1 cellular context compared by ENCODE assay signal in the genomic region with DNA sequence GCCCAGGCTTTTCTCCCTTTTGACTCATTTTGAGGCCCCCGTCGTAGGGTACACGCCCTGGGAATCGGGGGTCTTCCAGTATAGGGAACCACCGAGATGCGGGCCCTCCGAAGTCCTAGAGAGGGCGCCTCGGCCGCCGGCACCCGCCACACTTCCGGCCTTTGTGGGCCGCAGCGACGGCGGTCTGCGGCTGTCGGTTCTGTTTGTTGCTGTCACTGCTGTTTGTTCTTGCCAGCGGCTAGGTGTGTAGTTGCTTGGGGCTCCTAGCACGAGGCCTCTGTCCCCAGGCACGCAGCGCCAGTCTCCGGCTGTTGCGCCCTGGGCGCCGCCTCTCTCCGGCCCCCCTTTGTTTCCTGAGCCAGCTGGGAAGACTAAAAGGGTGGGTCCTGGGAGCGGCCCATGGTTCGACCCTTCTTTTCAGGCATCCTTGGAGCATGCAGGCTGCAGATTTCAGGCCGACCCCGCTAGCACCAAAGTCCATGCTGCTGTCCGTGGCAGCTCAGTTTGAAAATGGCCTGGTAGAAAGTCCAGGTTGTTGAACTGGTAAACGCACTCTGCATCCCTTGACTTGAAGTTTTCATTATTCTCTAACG.
A peak's percentile ranks its signal among the peaks of the same experiment; 100 is the strongest.
TF ChIP-seq lines count a peak whose summit lies in the region.

No MANE protein-coding gene starts in this region.

TF ChIP-seq in HepG2, 621 proteins besides CTCF, POLR2A, EP300 and RAD21 (continued from another document and continues in another):
- TF ChIP-seq ZNF335 (CRISPR knock-in tag; IDR thresholded peaks at IDR 0.05) (peak; percentile 81; the same call in 1 of the 2 replicates), RELA (CRISPR knock-in tag; IDR thresholded peaks at IDR 0.05) (0 out of 2 replicates have a peak, but pooled peaks have one; percentile 58), HDAC6 (IDR thresholded peaks at IDR 0.05; ENCODE audit: low read depth, low read length) (no peak), ZMYM4 (CRISPR knock-in tag; IDR thresholded peaks at IDR 0.05) (0 out of 2 replicates have a peak, but pooled peaks have one; percentile 37), POLR2AphosphoS5 (IDR thresholded peaks at IDR 0.05; ENCODE audit: low read depth, low read length) (peak; percentile 82), ZFP62 (CRISPR knock-in tag; IDR thresholded peaks at IDR 0.05) (no peak), REXO4 (CRISPR knock-in tag; IDR thresholded peaks at IDR 0.05; ENCODE audit: borderline replicate concordance) (no peak), TGIF2 (CRISPR knock-in tag; IDR thresholded peaks at IDR 0.05) (peak; percentile 74; the same call in 1 of the 2 replicates), BORCS8-MEF2B (CRISPR knock-in tag; IDR thresholded peaks at IDR 0.05) (peak; percentile 60; the same call in 1 of the 2 replicates), ZNF232 (CRISPR knock-in tag; IDR thresholded peaks at IDR 0.05; ENCODE audit: borderline replicate concordance) (peak; percentile 60; the same call in 1 of the 2 replicates), PITX1 (CRISPR knock-in tag; IDR thresholded peaks at IDR 0.05) (peak; percentile 80), ZNF670 (CRISPR knock-in tag; IDR thresholded peaks at IDR 0.05; ENCODE audit: borderline replicate concordance) (peak; percentile 64; the same call in 1 of the 2 replicates), ZNF234 (CRISPR knock-in tag; conservative IDR thresholded peaks at IDR 0.05) (no peak), NR3C1 (CRISPR knock-in tag; IDR thresholded peaks at IDR 0.05) (no peak), NKX3-1 (CRISPR knock-in tag; IDR thresholded peaks at IDR 0.05) (peak; percentile 29; the same call in 1 of the 2 replicates)
- TF ChIP-seq, protein P1, sequence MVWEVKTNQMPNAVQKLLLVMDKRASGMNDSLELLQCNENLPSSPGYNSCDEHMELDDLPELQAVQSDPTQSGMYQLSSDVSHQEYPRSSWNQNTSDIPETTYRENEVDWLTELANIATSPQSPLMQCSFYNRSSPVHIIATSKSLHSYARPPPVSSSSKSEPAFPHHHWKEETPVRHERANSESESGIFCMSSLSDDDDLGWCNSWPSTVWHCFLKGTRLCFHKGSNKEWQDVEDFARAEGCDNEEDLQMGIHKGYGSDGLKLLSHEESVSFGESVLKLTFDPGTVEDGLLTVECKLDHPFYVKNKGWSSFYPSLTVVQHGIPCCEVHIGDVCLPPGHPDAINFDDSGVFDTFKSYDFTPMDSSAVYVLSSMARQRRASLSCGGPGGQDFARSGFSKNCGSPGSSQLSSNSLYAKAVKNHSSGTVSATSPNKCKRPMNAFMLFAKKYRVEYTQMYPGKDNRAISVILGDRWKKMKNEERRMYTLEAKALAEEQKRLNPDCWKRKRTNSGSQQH (CRISPR knock-in tag; IDR thresholded peaks at IDR 0.05; ENCODE audit: low read depth), result peak; percentile 83
- TF ChIP-seq, protein P2, sequence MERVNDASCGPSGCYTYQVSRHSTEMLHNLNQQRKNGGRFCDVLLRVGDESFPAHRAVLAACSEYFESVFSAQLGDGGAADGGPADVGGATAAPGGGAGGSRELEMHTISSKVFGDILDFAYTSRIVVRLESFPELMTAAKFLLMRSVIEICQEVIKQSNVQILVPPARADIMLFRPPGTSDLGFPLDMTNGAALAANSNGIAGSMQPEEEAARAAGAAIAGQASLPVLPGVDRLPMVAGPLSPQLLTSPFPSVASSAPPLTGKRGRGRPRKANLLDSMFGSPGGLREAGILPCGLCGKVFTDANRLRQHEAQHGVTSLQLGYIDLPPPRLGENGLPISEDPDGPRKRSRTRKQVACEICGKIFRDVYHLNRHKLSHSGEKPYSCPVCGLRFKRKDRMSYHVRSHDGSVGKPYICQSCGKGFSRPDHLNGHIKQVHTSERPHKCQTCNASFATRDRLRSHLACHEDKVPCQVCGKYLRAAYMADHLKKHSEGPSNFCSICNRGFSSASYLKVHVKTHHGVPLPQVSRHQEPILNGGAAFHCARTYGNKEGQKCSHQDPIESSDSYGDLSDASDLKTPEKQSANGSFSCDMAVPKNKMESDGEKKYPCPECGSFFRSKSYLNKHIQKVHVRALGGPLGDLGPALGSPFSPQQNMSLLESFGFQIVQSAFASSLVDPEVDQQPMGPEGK (CRISPR knock-in tag; IDR thresholded peaks at IDR 0.05), result peak; percentile 68
- TF ChIP-seq, protein P3, sequence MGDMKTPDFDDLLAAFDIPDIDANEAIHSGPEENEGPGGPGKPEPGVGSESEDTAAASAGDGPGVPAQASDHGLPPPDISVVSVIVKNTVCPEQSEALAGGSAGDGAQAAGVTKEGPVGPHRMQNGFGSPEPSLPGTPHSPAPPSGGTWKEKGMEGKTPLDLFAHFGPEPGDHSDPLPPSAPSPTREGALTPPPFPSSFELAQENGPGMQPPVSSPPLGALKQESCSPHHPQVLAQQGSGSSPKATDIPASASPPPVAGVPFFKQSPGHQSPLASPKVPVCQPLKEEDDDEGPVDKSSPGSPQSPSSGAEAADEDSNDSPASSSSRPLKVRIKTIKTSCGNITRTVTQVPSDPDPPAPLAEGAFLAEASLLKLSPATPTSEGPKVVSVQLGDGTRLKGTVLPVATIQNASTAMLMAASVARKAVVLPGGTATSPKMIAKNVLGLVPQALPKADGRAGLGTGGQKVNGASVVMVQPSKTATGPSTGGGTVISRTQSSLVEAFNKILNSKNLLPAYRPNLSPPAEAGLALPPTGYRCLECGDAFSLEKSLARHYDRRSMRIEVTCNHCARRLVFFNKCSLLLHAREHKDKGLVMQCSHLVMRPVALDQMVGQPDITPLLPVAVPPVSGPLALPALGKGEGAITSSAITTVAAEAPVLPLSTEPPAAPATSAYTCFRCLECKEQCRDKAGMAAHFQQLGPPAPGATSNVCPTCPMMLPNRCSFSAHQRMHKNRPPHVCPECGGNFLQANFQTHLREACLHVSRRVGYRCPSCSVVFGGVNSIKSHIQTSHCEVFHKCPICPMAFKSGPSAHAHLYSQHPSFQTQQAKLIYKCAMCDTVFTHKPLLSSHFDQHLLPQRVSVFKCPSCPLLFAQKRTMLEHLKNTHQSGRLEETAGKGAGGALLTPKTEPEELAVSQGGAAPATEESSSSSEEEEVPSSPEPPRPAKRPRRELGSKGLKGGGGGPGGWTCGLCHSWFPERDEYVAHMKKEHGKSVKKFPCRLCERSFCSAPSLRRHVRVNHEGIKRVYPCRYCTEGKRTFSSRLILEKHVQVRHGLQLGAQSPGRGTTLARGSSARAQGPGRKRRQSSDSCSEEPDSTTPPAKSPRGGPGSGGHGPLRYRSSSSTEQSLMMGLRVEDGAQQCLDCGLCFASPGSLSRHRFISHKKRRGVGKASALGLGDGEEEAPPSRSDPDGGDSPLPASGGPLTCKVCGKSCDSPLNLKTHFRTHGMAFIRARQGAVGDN (CRISPR knock-in tag; IDR thresholded peaks at IDR 0.05), result peak; percentile 99
- TF ChIP-seq, protein P4, sequence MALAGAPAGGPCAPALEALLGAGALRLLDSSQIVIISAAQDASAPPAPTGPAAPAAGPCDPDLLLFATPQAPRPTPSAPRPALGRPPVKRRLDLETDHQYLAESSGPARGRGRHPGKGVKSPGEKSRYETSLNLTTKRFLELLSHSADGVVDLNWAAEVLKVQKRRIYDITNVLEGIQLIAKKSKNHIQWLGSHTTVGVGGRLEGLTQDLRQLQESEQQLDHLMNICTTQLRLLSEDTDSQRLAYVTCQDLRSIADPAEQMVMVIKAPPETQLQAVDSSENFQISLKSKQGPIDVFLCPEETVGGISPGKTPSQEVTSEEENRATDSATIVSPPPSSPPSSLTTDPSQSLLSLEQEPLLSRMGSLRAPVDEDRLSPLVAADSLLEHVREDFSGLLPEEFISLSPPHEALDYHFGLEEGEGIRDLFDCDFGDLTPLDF (CRISPR knock-in tag; IDR thresholded peaks at IDR 0.05), result peak; percentile 66
- TF ChIP-seq, protein P5, sequence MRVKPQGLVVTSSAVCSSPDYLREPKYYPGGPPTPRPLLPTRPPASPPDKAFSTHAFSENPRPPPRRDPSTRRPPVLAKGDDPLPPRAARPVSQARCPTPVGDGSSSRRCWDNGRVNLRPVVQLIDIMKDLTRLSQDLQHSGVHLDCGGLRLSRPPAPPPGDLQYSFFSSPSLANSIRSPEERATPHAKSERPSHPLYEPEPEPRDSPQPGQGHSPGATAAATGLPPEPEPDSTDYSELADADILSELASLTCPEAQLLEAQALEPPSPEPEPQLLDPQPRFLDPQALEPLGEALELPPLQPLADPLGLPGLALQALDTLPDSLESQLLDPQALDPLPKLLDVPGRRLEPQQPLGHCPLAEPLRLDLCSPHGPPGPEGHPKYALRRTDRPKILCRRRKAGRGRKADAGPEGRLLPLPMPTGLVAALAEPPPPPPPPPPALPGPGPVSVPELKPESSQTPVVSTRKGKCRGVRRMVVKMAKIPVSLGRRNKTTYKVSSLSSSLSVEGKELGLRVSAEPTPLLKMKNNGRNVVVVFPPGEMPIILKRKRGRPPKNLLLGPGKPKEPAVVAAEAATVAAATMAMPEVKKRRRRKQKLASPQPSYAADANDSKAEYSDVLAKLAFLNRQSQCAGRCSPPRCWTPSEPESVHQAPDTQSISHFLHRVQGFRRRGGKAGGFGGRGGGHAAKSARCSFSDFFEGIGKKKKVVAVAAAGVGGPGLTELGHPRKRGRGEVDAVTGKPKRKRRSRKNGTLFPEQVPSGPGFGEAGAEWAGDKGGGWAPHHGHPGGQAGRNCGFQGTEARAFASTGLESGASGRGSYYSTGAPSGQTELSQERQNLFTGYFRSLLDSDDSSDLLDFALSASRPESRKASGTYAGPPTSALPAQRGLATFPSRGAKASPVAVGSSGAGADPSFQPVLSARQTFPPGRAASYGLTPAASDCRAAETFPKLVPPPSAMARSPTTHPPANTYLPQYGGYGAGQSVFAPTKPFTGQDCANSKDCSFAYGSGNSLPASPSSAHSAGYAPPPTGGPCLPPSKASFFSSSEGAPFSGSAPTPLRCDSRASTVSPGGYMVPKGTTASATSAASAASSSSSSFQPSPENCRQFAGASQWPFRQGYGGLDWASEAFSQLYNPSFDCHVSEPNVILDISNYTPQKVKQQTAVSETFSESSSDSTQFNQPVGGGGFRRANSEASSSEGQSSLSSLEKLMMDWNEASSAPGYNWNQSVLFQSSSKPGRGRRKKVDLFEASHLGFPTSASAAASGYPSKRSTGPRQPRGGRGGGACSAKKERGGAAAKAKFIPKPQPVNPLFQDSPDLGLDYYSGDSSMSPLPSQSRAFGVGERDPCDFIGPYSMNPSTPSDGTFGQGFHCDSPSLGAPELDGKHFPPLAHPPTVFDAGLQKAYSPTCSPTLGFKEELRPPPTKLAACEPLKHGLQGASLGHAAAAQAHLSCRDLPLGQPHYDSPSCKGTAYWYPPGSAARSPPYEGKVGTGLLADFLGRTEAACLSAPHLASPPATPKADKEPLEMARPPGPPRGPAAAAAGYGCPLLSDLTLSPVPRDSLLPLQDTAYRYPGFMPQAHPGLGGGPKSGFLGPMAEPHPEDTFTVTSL (CRISPR knock-in tag; IDR thresholded peaks at IDR 0.05; ENCODE audit: borderline replicate concordance), result peak; percentile 55; the same call in 1 of the 2 replicates
- TF ChIP-seq, protein P6, sequence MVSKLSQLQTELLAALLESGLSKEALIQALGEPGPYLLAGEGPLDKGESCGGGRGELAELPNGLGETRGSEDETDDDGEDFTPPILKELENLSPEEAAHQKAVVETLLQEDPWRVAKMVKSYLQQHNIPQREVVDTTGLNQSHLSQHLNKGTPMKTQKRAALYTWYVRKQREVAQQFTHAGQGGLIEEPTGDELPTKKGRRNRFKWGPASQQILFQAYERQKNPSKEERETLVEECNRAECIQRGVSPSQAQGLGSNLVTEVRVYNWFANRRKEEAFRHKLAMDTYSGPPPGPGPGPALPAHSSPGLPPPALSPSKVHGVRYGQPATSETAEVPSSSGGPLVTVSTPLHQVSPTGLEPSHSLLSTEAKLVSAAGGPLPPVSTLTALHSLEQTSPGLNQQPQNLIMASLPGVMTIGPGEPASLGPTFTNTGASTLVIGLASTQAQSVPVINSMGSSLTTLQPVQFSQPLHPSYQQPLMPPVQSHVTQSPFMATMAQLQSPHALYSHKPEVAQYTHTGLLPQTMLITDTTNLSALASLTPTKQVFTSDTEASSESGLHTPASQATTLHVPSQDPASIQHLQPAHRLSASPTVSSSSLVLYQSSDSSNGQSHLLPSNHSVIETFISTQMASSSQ (IDR thresholded peaks at IDR 0.05; ENCODE audit: low read depth), result no peak
- TF ChIP-seq, protein P6 (CRISPR knock-in tag; IDR thresholded peaks at IDR 0.05; ENCODE audit: borderline replicate concordance), result peak; percentile 71; the same call in 1 of the 2 replicates
- TF ChIP-seq, protein P7, sequence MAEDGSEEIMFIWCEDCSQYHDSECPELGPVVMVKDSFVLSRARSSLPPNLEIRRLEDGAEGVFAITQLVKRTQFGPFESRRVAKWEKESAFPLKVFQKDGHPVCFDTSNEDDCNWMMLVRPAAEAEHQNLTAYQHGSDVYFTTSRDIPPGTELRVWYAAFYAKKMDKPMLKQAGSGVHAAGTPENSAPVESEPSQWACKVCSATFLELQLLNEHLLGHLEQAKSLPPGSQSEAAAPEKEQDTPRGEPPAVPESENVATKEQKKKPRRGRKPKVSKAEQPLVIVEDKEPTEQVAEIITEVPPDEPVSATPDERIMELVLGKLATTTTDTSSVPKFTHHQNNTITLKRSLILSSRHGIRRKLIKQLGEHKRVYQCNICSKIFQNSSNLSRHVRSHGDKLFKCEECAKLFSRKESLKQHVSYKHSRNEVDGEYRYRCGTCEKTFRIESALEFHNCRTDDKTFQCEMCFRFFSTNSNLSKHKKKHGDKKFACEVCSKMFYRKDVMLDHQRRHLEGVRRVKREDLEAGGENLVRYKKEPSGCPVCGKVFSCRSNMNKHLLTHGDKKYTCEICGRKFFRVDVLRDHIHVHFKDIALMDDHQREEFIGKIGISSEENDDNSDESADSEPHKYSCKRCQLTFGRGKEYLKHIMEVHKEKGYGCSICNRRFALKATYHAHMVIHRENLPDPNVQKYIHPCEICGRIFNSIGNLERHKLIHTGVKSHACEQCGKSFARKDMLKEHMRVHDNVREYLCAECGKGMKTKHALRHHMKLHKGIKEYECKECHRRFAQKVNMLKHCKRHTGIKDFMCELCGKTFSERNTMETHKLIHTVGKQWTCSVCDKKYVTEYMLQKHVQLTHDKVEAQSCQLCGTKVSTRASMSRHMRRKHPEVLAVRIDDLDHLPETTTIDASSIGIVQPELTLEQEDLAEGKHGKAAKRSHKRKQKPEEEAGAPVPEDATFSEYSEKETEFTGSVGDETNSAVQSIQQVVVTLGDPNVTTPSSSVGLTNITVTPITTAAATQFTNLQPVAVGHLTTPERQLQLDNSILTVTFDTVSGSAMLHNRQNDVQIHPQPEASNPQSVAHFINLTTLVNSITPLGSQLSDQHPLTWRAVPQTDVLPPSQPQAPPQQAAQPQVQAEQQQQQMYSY (CRISPR knock-in tag; IDR thresholded peaks at IDR 0.05), result peak; percentile 52; the same call in 1 of the 2 replicates
- TF ChIP-seq, protein P8, sequence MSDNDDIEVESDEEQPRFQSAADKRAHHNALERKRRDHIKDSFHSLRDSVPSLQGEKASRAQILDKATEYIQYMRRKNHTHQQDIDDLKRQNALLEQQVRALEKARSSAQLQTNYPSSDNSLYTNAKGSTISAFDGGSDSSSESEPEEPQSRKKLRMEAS (IDR thresholded peaks at IDR 0.05), result peak; percentile 96
